Comparison of ENCODE assay signal across 27 cellular contexts in genomic region chr11:47496808-47497207, GRCh38. TPM values are rescaled to one million over a fixed set of nuclear protein-coding genes. Genes with fewer than 3 reads are reported as not detected.
DNase-seq lines count a peak whose midpoint lies in the region; ATAC-seq, FAIRE-seq and TF ChIP-seq lines count a peak whose summit lies in the region.
"Had no signal": no experiment of that assay in that cellular context is flagged by ENCODE, and none has a peak within 500 bp of the region (broad histone marks: within the 10 kb centered on the region; RNA-seq: fewer than 3 reads in every experiment).

No MANE protein-coding gene starts in this region.

- no peak overlapping the region for H3K4me3 Mint-ChIP-seq in stimulated activated memory B cell treated with anti-CD40 and anti-IgM and Interleukin-4, amounts not matched to agents 10 μg/mL and 1 μg/mL and 100 μg/mL, for 72 hours
- H3K4me3 Mint-ChIP-seq: CD14-positive monocyte; CD4-positive, alpha-beta T cell; CD8-positive, alpha-beta memory T cell; HFFc6 had no signal

- H3K4me3 ChIP-seq in liver (ENCODE audit: low read depth in 1 of 3, low read length in 3 of 3) (no peak overlapping the region), HepG2 (replicated peaks in 1 of 3; ENCODE audit: insufficient read depth in 1 of 3, low read depth in 2 of 3, low read length in 3 of 3) (no peak overlapping the region), Karpas-422 (ENCODE audit: low read length) (no peak overlapping the region), right lobe of liver (peak overlapping the region in 1 of 3 donors; percentile 45), smooth muscle cell (no peak overlapping the region)
- H3K4me3 ChIP-seq: BLaER1 treated with 17β-estradiol and CSF1 and Interleukin-3, amounts not matched to agents 10 nM and 100 nM; GM12878; HAP-1 had no signal

- FAIRE-seq in HepG2 (lab: Jason Lieb, UNC), result no peak
- FAIRE-seq: A204.1, D721Med, GM12878, H54 had no signal

- H3K27ac ChIP-seq in liver (ENCODE audit: low read depth in 1 of 2, low read length in 2 of 2) (peak overlapping the region; percentile 39 to 69), HepG2 (ENCODE audit: extremely low read length, insufficient read depth, low read length) (no peak overlapping the region), Karpas-422 (ENCODE audit: low read length) (peak overlapping the region; percentile 27; the same call in 1 of the 2 replicates), right lobe of liver (peak overlapping the region in 2 of 3 donors; percentile 88 to 92), smooth muscle cell (ENCODE audit: low read depth) (peak overlapping the region; percentile 49)
- H3K27ac ChIP-seq: 22Rv1; BLaER1 treated with 17β-estradiol and CSF1 and Interleukin-3, amounts not matched to agents 10 nM and 100 nM had no signal

- H3K4me1 Mint-ChIP-seq in stimulated activated memory B cell treated with anti-CD40 and anti-IgM and Interleukin-4, amounts not matched to agents 10 μg/mL and 1 μg/mL and 100 μg/mL, for 72 hours, result peaks cover 33% of the 10 kb centered on the region

- peaks cover 12 to 63% (median 57%) of the 10 kb centered on the region in 4 donors for H3K4me1 ChIP-seq in liver (ENCODE audit: control insufficient read depth in 4 of 4, insufficient read depth in 4 of 4, low read length in 3 of 4)
- H3K4me1 ChIP-seq in HepG2 (ENCODE audit: insufficient read depth, low read length), result peaks cover 31% of the 10 kb centered on the region
- H3K4me1 ChIP-seq in Karpas-422 (ENCODE audit: low read length), result peaks cover 39% of the 10 kb centered on the region
- peaks cover 0 to 71% (median 26%) of the 10 kb centered on the region in 4 donors for H3K4me1 ChIP-seq in right lobe of liver
- H3K4me1 ChIP-seq in smooth muscle cell (ENCODE audit: low read depth), result peaks cover 16% of the 10 kb centered on the region

- TF ChIP-seq RAD21 in liver (IDR thresholded peaks at IDR 0.05) (no peak), HepG2 (CRISPR knock-in tag; IDR thresholded peaks at IDR 0.05) (no peak)

- POLR2A ChIA-PET in HepG2 (lab: Yijun Ruan, JAX), result no interaction called here

- TF ChIP-seq CTCF in liver (IDR thresholded peaks at IDR 0.05; ENCODE audit: low read depth, low read length, missing input control), result no peak
- TF ChIP-seq CTCF in HepG2 (CRISPR knock-in tag; IDR thresholded peaks at IDR 0.05), result no peak
- no peak for TF ChIP-seq CTCF in right lobe of liver (IDR thresholded peaks at IDR 0.05)
- TF ChIP-seq CTCF in smooth muscle cell (IDR thresholded peaks at IDR 0.05; ENCODE audit: borderline replicate concordance, insufficient read depth, poor library complexity, severe bottlenecking), result no peak

- H3K9me3 ChIP-seq in liver (ENCODE audit: control insufficient read depth in 4 of 4, low read length in 3 of 4) (no peaks in the 10 kb centered on the region), HepG2 (ENCODE audit: low read length) (no peaks in the 10 kb centered on the region), Karpas-422 (ENCODE audit: low read length) (no peaks in the 10 kb centered on the region), right lobe of liver (no peaks in the 10 kb centered on the region), smooth muscle cell (replicated peaks; ENCODE audit: low read depth) (no peaks in the 10 kb centered on the region)
- H3K9me3 ChIP-seq: BE2C; BLaER1 treated with 17β-estradiol and CSF1 and Interleukin-3, amounts not matched to agents 10 nM and 100 nM; HAP-1 had no signal

- H3K9ac ChIP-seq in liver (ENCODE audit: low read depth in 1 of 2, low read length in 2 of 2), result no peak overlapping the region
- H3K9ac ChIP-seq in HepG2 (ENCODE audit: insufficient read depth, low read depth, low read length), result no peak overlapping the region
- no peak overlapping the region for H3K9ac ChIP-seq in Karpas-422 (ENCODE audit: low read length)
- no peak overlapping the region for H3K9ac ChIP-seq in smooth muscle cell (ENCODE audit: low read depth)
- H3K9ac ChIP-seq: BLaER1 treated with 17β-estradiol and CSF1 and Interleukin-3, amounts not matched to agents 10 nM and 100 nM had no signal

- H3K27ac Mint-ChIP-seq in stimulated activated memory B cell treated with anti-CD40 and anti-IgM and Interleukin-4, amounts not matched to agents 10 μg/mL and 1 μg/mL and 100 μg/mL, for 72 hours, result no peak overlapping the region
- H3K27ac Mint-ChIP-seq: CD14-positive monocyte; CD4-positive, alpha-beta T cell; CD8-positive, alpha-beta memory T cell; HFFc6 had no signal

- DNase-seq in HepG2 (ENCODE audit: low spot score) (no peak), Karpas-422 (no peak), right lobe of liver (no peak), smooth muscle cell (lab: John Stamatoyannopoulos, UW; ENCODE audit: unreplicated experiment) (no peak), foreskin melanocyte (no peak), putamen (ENCODE audit: low spot score) (no peak)
- DNase-seq: ACHN; AML-193; BE2C; CD4-positive, alpha-beta T cell; CD8-positive, alpha-beta memory T cell; DMS 273 treated with DMSO at 0.1 percent for 48 hours; DMS79; EL; GDM1; GOT3; HFFc6 had no signal

- no peaks in the 10 kb centered on the region for H3K27me3 Mint-ChIP-seq in stimulated activated memory B cell treated with anti-CD40 and anti-IgM and Interleukin-4, amounts not matched to agents 10 μg/mL and 1 μg/mL and 100 μg/mL, for 72 hours
- H3K27me3 Mint-ChIP-seq: CD4-positive, alpha-beta T cell; CD8-positive, alpha-beta memory T cell had no signal

- no peaks in the 10 kb centered on the region for H3K9me2 ChIP-seq in Karpas-422 (replicated peaks; ENCODE audit: insufficient read depth, low read length)

- peaks cover 7% of the 10 kb centered on the region for H3F3A ChIP-seq in smooth muscle cell (ENCODE audit: low read depth)

- H3K36me3 ChIP-seq in liver (ENCODE audit: control insufficient read depth in 4 of 4, insufficient read depth in 3 of 4, low read depth in 1 of 4, low read length in 3 of 4), result peaks cover 0 to 6% (median 3%) of the 10 kb centered on the region in 4 donors
- H3K36me3 ChIP-seq in HepG2 (replicated peaks in 1 of 2; ENCODE audit: control insufficient read depth in 1 of 2, insufficient read depth in 2 of 2, low read length in 2 of 2), result peaks cover 7 to 36% of the 10 kb centered on the region in 2 experiments
- peaks cover 35% of the 10 kb centered on the region for H3K36me3 ChIP-seq in Karpas-422 (ENCODE audit: insufficient read depth, low read length)
- no peaks in the 10 kb centered on the region for H3K36me3 ChIP-seq in right lobe of liver
- H3K36me3 ChIP-seq in smooth muscle cell (ENCODE audit: low read depth), result peaks cover 2% of the 10 kb centered on the region
- H3K36me3 ChIP-seq: BE2C had no signal

- H3K36me3 Mint-ChIP-seq in stimulated activated memory B cell treated with anti-CD40 and anti-IgM and Interleukin-4, amounts not matched to agents 10 μg/mL and 1 μg/mL and 100 μg/mL, for 72 hours, result peaks cover 17% of the 10 kb centered on the region

- TF ChIP-seq POLR2A in HepG2 (IDR thresholded peaks at IDR 0.05; ENCODE audit: insufficient read depth in 1 of 2, low read depth in 2 of 2, low read length in 2 of 2) (no peak), right lobe of liver (IDR thresholded peaks at IDR 0.05) (no peak)

- intact Hi-C loops in HepG2 (cut with micrococcal nuclease; ENCODE audit: unreplicated experiment) (no loop called here), right lobe of liver (cut with DNase I) (no loop called here)

- no peaks in the 10 kb centered on the region for H3K9me3 Mint-ChIP-seq in stimulated activated memory B cell treated with anti-CD40 and anti-IgM and Interleukin-4, amounts not matched to agents 10 μg/mL and 1 μg/mL and 100 μg/mL, for 72 hours
- H3K9me3 Mint-ChIP-seq: CD14-positive monocyte; CD4-positive, alpha-beta T cell; CD8-positive, alpha-beta memory T cell; HFFc6 had no signal

- TF ChIP-seq EP300 in HepG2 (IDR thresholded peaks at IDR 0.05; ENCODE audit: low read depth in 2 of 2, low read length in 2 of 2) (no peak), HepG2 (CRISPR knock-in tag; IDR thresholded peaks at IDR 0.05; ENCODE audit: borderline replicate concordance) (no peak)

- H3K27me3 ChIP-seq in liver (ENCODE audit: control insufficient read depth in 4 of 4, insufficient read depth in 4 of 4, low read length in 3 of 4) (no peaks in the 10 kb centered on the region), HepG2 (ENCODE audit: control insufficient read depth in 1 of 2, insufficient read depth in 2 of 2, low read length in 2 of 2) (no peaks in the 10 kb centered on the region; a peak in 1 of 5 replicates), Karpas-422 (ENCODE audit: low read length) (no peaks in the 10 kb centered on the region), right lobe of liver (no peaks in the 10 kb centered on the region), smooth muscle cell (ENCODE audit: low read depth) (no peaks in the 10 kb centered on the region)
- H3K27me3 ChIP-seq: BE2C; BLaER1 treated with 17β-estradiol and CSF1 and Interleukin-3, amounts not matched to agents 10 nM and 100 nM had no signal

- in situ Hi-C loops in HepG2 (cut with HindIII; ENCODE audit: extremely low pct_ligation_motif_present, low pct_unique_long_range_greater_than_20kb), result no loop called here

- no TSS peak for BruUV-seq in HepG2 (replicated peaks; lab: Mats Ljungman, UMichigan)

- H3K4me2 ChIP-seq in HepG2 (ENCODE audit: low read depth, low read length), result no peak overlapping the region
- H3K4me2 ChIP-seq in Karpas-422 (ENCODE audit: low read depth, low read length, poor library complexity, severe bottlenecking), result no peak overlapping the region
- no peak overlapping the region for H3K4me2 ChIP-seq in smooth muscle cell

- H3K79me2 ChIP-seq in HepG2 (ENCODE audit: insufficient read depth, low read length) (peaks cover 81% of the 10 kb centered on the region), Karpas-422 (ENCODE audit: low read length) (peaks cover 98% of the 10 kb centered on the region), smooth muscle cell (ENCODE audit: low read depth) (peaks cover 97% of the 10 kb centered on the region)

- no peak overlapping the region for H2AFZ ChIP-seq in HepG2 (ENCODE audit: low read length)
- no peak overlapping the region for H2AFZ ChIP-seq in Karpas-422 (ENCODE audit: low read length)
- no peak overlapping the region for H2AFZ ChIP-seq in smooth muscle cell (ENCODE audit: low read depth)

- CTCF ChIA-PET in HepG2 (lab: Yijun Ruan, JAX; ENCODE audit: low intra/inter-chr PET ratio, low total read pairs), result no interaction called here

- H4K20me1 ChIP-seq in HepG2 (ENCODE audit: insufficient read depth, low read length), result peaks cover 28% of the 10 kb centered on the region
- no peaks in the 10 kb centered on the region; the same call in 1 of the 2 replicates for H4K20me1 ChIP-seq in Karpas-422 (ENCODE audit: insufficient read depth, low read depth, low read length)
- peaks cover 98% of the 10 kb centered on the region for H4K20me1 ChIP-seq in smooth muscle cell (ENCODE audit: low read depth)

- ATAC-seq in HepG2 (no peak), right lobe of liver (no peak)
- no peak for ATAC-seq in stimulated activated memory B cell treated with anti-CD40 and anti-IgM and Interleukin-4, amounts not matched to agents 10 μg/mL and 1 μg/mL and 100 μg/mL, for 72 hours
- ATAC-seq: GM12878 had no signal

RNA-seq across cellular contexts. Expression of gene RAPSN, which starts 47.9 kb away (rescaled TPM):
- total RNA-seq in liver (under 1 TPM in 1 of 2 donors, not detected in 1; 0.59 TPM), HepG2 (2016; rRNA removed; fragmentation: Illumina TruSeq; extraction: Trizol) (0.60 and 1.2 TPM in 2 replicates), right lobe of liver (under 1 TPM in 3 of 6 experiments, not detected in 3; 0.15 to 0.49 (median 0.25) TPM), smooth muscle cell (not detected in 2 replicates)
- polyA plus RNA-seq in liver (under 1 TPM; 0.12 to 0.28 TPM), HepG2 (2011; rRNA removed) (0.15 and 0.40 TPM in 2 replicates), smooth muscle cell (0.41 and 0.96 TPM in 2 replicates)
- total RNA-seq in HepG2 (2016; cell fraction: cytosol; rRNA removed; fragmentation: Illumina TruSeq; extraction: Trizol; ENCODE audit: low read depth), result 0.91 and 1.4 TPM in 2 replicates
- 1.0 and 1.7 TPM in 2 replicates for total RNA-seq in HepG2 (2016; cell fraction: insoluble cytoplasmic fraction; rRNA removed; fragmentation: Illumina TruSeq; extraction: Trizol)
- 1.2 and 1.4 TPM in 2 replicates for total RNA-seq in HepG2 (2016; cell fraction: membrane; rRNA removed; fragmentation: Illumina TruSeq; extraction: Trizol)
- total RNA-seq in HepG2 (2016; cell fraction: nucleus; rRNA removed; fragmentation: Illumina TruSeq; extraction: Trizol), result 0.72 and 1.2 TPM in 2 replicates
- 0.13 and 0.14 TPM in 2 replicates for polyA plus RNA-seq in HepG2 (2011; cell fraction: cytosol; rRNA removed)
- polyA plus RNA-seq in HepG2 (2011; cell fraction: nucleus; rRNA removed), result 0.77 and 1.1 TPM in 2 replicates
- 0.79 and 0.80 TPM in 2 replicates for polyA plus RNA-seq in HepG2 (2012)
- polyA plus RNA-seq in HepG2 (2016; cell fraction: cytosol; fragmentation: Illumina TruSeq; extraction: Trizol; ENCODE audit: low read depth), result 0.51 and 1.2 TPM in 2 replicates
- polyA plus RNA-seq in HepG2 (2016; cell fraction: insoluble cytoplasmic fraction; fragmentation: Illumina TruSeq; extraction: Trizol; ENCODE audit: low read depth), result 0.83 and 0.93 TPM in 2 replicates
- polyA plus RNA-seq in HepG2 (2016; cell fraction: membrane; fragmentation: Illumina TruSeq; extraction: Trizol; ENCODE audit: low read depth), result 0.44 TPM in 1 of 2 replicates, not detected in the other
- 2.3 and 3.6 TPM in 2 replicates for polyA plus RNA-seq in HepG2 (2016; cell fraction: nucleus; fragmentation: Illumina TruSeq; extraction: Trizol; ENCODE audit: insufficient read depth, low read depth)
- 0.16 and 0.64 TPM in 2 replicates for polyA minus RNA-seq in HepG2 (2011; rRNA and poly(A)+ RNA removed; ENCODE audit: low replicate concordance)
- not detected in 2 replicates for polyA minus RNA-seq in HepG2 (2011; cell fraction: cytosol; rRNA and poly(A)+ RNA removed)
- 0.75 and 1.2 TPM in 2 replicates for polyA minus RNA-seq in HepG2 (2011; cell fraction: nucleus; rRNA and poly(A)+ RNA removed)
- 0.52 and 4.5 TPM in 2 replicates for total RNA-seq in Karpas-422 (2014; rRNA removed; shearing (Covaris generic); ENCODE audit: low replicate concordance)
- polyA plus RNA-seq: CD14-positive monocyte; CD8-positive, alpha-beta memory T cell had no signal

RNA-seq across cellular contexts. Expression of gene CELF1, which starts 56.1 kb away (rescaled TPM):
- total RNA-seq in liver, result 100 to 1,000 TPM in 1 of 2 donors, 10 to 100 TPM in 1; 66.7 to 139 TPM
- 10 to 100 TPM; 23.5 to 53.8 TPM for polyA plus RNA-seq in liver
- 80.1 and 93.4 TPM in 2 replicates for total RNA-seq in HepG2 (2016; rRNA removed; fragmentation: Illumina TruSeq; extraction: Trizol)
- 11.9 and 18.9 TPM in 2 replicates for total RNA-seq in HepG2 (2016; cell fraction: cytosol; rRNA removed; fragmentation: Illumina TruSeq; extraction: Trizol; ENCODE audit: low read depth)
- total RNA-seq in HepG2 (2016; cell fraction: insoluble cytoplasmic fraction; rRNA removed; fragmentation: Illumina TruSeq; extraction: Trizol), result 79.6 and 87.8 TPM in 2 replicates
- total RNA-seq in HepG2 (2016; cell fraction: membrane; rRNA removed; fragmentation: Illumina TruSeq; extraction: Trizol), result 21.9 and 25.0 TPM in 2 replicates
- total RNA-seq in HepG2 (2016; cell fraction: nucleus; rRNA removed; fragmentation: Illumina TruSeq; extraction: Trizol), result 82.4 and 83.3 TPM in 2 replicates
- 69.0 and 70.4 TPM in 2 replicates for polyA plus RNA-seq in HepG2 (2011; rRNA removed)
- polyA plus RNA-seq in HepG2 (2011; cell fraction: cytosol; rRNA removed), result 39.2 and 40.8 TPM in 2 replicates
- polyA plus RNA-seq in HepG2 (2011; cell fraction: nucleus; rRNA removed), result 119 and 122 TPM in 2 replicates
- 26.5 and 31.0 TPM in 2 replicates for polyA plus RNA-seq in HepG2 (2012)
- 1.3 and 1.7 TPM in 2 replicates for polyA plus RNA-seq in HepG2 (2016; cell fraction: cytosol; fragmentation: Illumina TruSeq; extraction: Trizol; ENCODE audit: low read depth)
- 45.5 and 54.9 TPM in 2 replicates for polyA plus RNA-seq in HepG2 (2016; cell fraction: insoluble cytoplasmic fraction; fragmentation: Illumina TruSeq; extraction: Trizol; ENCODE audit: low read depth)
- 4.2 and 6.0 TPM in 2 replicates for polyA plus RNA-seq in HepG2 (2016; cell fraction: membrane; fragmentation: Illumina TruSeq; extraction: Trizol; ENCODE audit: low read depth)
- polyA plus RNA-seq in HepG2 (2016; cell fraction: nucleus; fragmentation: Illumina TruSeq; extraction: Trizol; ENCODE audit: insufficient read depth, low read depth), result 81.4 and 92.9 TPM in 2 replicates
- polyA minus RNA-seq in HepG2 (2011; rRNA and poly(A)+ RNA removed; ENCODE audit: low replicate concordance), result 153 and 310 TPM in 2 replicates
- polyA minus RNA-seq in HepG2 (2011; cell fraction: cytosol; rRNA and poly(A)+ RNA removed), result 51.3 and 63.1 TPM in 2 replicates
- polyA minus RNA-seq in HepG2 (2011; cell fraction: nucleus; rRNA and poly(A)+ RNA removed), result 123 and 152 TPM in 2 replicates
- 130 and 148 TPM in 2 replicates for total RNA-seq in Karpas-422 (2014; rRNA removed; shearing (Covaris generic); ENCODE audit: low replicate concordance)
- 10 to 100 TPM; 66.3 to 86.5 (median 71.7) TPM for total RNA-seq in right lobe of liver
- 64.8 and 78.2 TPM in 2 replicates for total RNA-seq in smooth muscle cell
- 42.5 and 49.4 TPM in 2 replicates for polyA plus RNA-seq in smooth muscle cell
